ENCODE assay signal across 28 cellular contexts in the genomic region with DNA sequence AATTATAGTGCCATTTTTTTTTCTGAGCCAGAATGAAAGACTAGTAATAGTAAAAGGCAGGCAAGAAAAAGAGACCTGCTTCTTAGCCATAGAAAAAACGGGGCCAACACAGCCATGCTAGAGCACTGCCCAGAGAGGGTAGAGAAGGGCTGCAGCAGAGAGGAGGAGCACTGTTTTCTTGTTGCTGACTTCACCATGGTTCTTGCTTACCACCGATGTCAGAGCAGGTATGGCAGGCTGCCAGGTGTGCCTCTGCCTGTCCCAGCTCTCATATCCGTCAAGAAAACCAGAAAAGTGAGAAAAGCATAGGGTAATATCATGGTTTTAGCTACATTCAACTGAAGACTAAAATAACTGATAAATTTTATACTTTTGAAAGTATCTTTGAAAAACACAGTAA.
DNase-seq lines count a peak whose midpoint lies in the region; ATAC-seq and TF ChIP-seq lines count a peak whose summit lies in the region.
"Had no signal": no experiment of that assay in that cellular context is flagged by ENCODE, and none has a peak within 500 bp of the region (broad histone marks: within the 10 kb centered on the region; RNA-seq: fewer than 3 reads in every experiment).

No MANE protein-coding gene starts in this region.

- H3K27ac ChIP-seq in GM23338 (ENCODE audit: low read depth) (no peak overlapping the region), spleen (no peak overlapping the region)
- H3K27ac ChIP-seq: right lobe of liver, suprapubic skin had no signal

- no peak overlapping the region for H3K27ac Mint-ChIP-seq in activated CD8-positive, alpha-beta memory T cell treated with anti-CD3 and anti-CD28 coated beads, Interleukin-2, amount 10 ng/mL, durations not matched to agents 7 days and 5 days
- no peak overlapping the region for H3K27ac Mint-ChIP-seq in GM23338
- H3K27ac Mint-ChIP-seq: B cell; brain; stimulated activated memory B cell treated with anti-CD40 and anti-IgM and Interleukin-4, amounts not matched to agents 10 μg/mL and 1 μg/mL and 100 μg/mL, for 72 hours had no signal

- H3F3A ChIP-seq in GM23338 (replicated peaks; ENCODE audit: low read depth), result no peaks in the 10 kb centered on the region

- WGBS in spleen, 5 donors, result 70 to 81% (median 74%) methylated on average over 3 of the region's 3 CpGs

- TF ChIP-seq POLR2A in spleen (IDR thresholded peaks at IDR 0.05), result no peak

- CTCF ChIA-PET in activated CD8-positive, alpha-beta memory T cell treated with anti-CD3 and anti-CD28 coated beads, Interleukin-2, amount 10 ng/mL, durations not matched to agents 7 days and 5 days (lab: Charles Lee), result no interaction called here

- H3K27me3 ChIP-seq in GM23338 (ENCODE audit: insufficient read depth) (no peaks in the 10 kb centered on the region), spleen (replicated peaks in 1 of 7) (no peaks in the 10 kb centered on the region)
- H3K27me3 ChIP-seq: right lobe of liver, suprapubic skin had no signal

- H3K4me3 ChIP-seq in GM23338 (no peak overlapping the region), spleen (no peak overlapping the region)
- H3K4me3 ChIP-seq: right lobe of liver, suprapubic skin had no signal

- no peaks in the 10 kb centered on the region for H3K27me3 Mint-ChIP-seq in activated CD8-positive, alpha-beta memory T cell treated with anti-CD3 and anti-CD28 coated beads, Interleukin-2, amount 10 ng/mL, durations not matched to agents 7 days and 5 days
- peaks cover 3% of the 10 kb centered on the region for H3K27me3 Mint-ChIP-seq in GM23338 (ENCODE audit: insufficient read depth, low read depth, poor library complexity)
- H3K27me3 Mint-ChIP-seq: B cell; brain; stimulated activated memory B cell treated with anti-CD40 and anti-IgM and Interleukin-4, amounts not matched to agents 10 μg/mL and 1 μg/mL and 100 μg/mL, for 72 hours had no signal

- TF ChIP-seq CTCF in GM23338 (conservative IDR thresholded peaks at IDR 0.05; ENCODE audit: low read depth in 2 of 2) (no peak), spleen (IDR thresholded peaks at IDR 0.05 in 8 of 11, conservative IDR thresholded peaks at IDR 0.05 in 3 of 11) (no peak)

- H3K9me3 Mint-ChIP-seq in activated CD8-positive, alpha-beta memory T cell treated with anti-CD3 and anti-CD28 coated beads, Interleukin-2, amount 10 ng/mL, durations not matched to agents 7 days and 5 days (ENCODE audit: low read depth), result no peaks in the 10 kb centered on the region
- no peaks in the 10 kb centered on the region for H3K9me3 Mint-ChIP-seq in GM23338
- H3K9me3 Mint-ChIP-seq: brain; stimulated activated memory B cell treated with anti-CD40 and anti-IgM and Interleukin-4, amounts not matched to agents 10 μg/mL and 1 μg/mL and 100 μg/mL, for 72 hours had no signal

- no peak overlapping the region for H2AFZ ChIP-seq in GM23338

- H3K79me2 ChIP-seq in GM23338 (replicated peaks; ENCODE audit: insufficient read depth), result no peaks in the 10 kb centered on the region

- 0 out of 2 replicates have a peak, but pooled peaks cover under 1% of the 10 kb centered on the region for H3K9me2 ChIP-seq in GM23338 (ENCODE audit: insufficient read depth)

- H3K4me3 Mint-ChIP-seq in activated CD8-positive, alpha-beta memory T cell treated with anti-CD3 and anti-CD28 coated beads, Interleukin-2, amount 10 ng/mL, durations not matched to agents 7 days and 5 days, result no peak overlapping the region
- no peak overlapping the region for H3K4me3 Mint-ChIP-seq in GM23338
- H3K4me3 Mint-ChIP-seq: B cell; brain; stimulated activated memory B cell treated with anti-CD40 and anti-IgM and Interleukin-4, amounts not matched to agents 10 μg/mL and 1 μg/mL and 100 μg/mL, for 72 hours had no signal

- no peaks in the 10 kb centered on the region for H3K36me3 ChIP-seq in GM23338 (ENCODE audit: insufficient read depth)
- peaks cover 0 to 34% (median 0%) of the 10 kb centered on the region in 6 donors for H3K36me3 ChIP-seq in spleen
- H3K36me3 ChIP-seq: suprapubic skin had no signal

- intact Hi-C loops in spleen (cut with DNase I; ENCODE audit: low total_unique reads), result no loop called here

- peak; percentile 27 for DNase-seq in activated CD8-positive, alpha-beta memory T cell treated with anti-CD3 and anti-CD28 coated beads, Interleukin-2, amount 50 U/mL, for 4 hours
- DNase-seq in activated CD8-positive, alpha-beta memory T cell treated with anti-CD3 and anti-CD28 coated beads, Interleukin-2, amount 10 ng/mL, durations not matched to agents 7 days and 5 days, result no peak
- DNase-seq in GM23338 (ENCODE audit: low spot score), result no peak
- peak; percentile 79 for DNase-seq in RPMI8226
- DNase-seq in kidney tubule cell (ENCODE audit: low spot score), result peak; percentile 28
- no peak for DNase-seq in spleen
- DNase-seq in cerebellum (ENCODE audit: low spot score), result no peak
- no peak for DNase-seq in dermis blood vessel endothelial cell
- DNase-seq: activated CD8-positive, alpha-beta memory T cell treated with anti-CD3 and anti-CD28 coated beads, Interleukin-2, amount 50 U/mL, for 48 hours; activated naive CD4-positive, alpha-beta T cell treated with Interleukin-2 at 50 U/mL for 16 hours; GOT3; head of caudate nucleus; kidney glomerular epithelial cell; mammary epithelial cell; NCI-H1092 treated with DMSO at 0.1 percent for 48 hours; NCI-H1930; NCI-H2227 treated with DMSO at 0.1 percent for 48 hours; NCI-H748 treated with DMSO at 0.1 percent for 48 hours; posterior cingulate gyrus; right lobe of liver; SHP77; stimulated activated CD4-positive, alpha-beta T cell treated with anti-CD3 and anti-CD28 coated beads, Interleukin-12 subunit alpha, Interleukin-12 subunit beta, amount 100 ng/mL, for 4 hours; stimulated activated CD4-positive, alpha-beta T cell treated with anti-CD3 and anti-CD28 coated beads, Interleukin-4, amount 100 ng/mL, for 1 hour; T-helper 9 cell had no signal

- no peaks in the 10 kb centered on the region for H3K9me3 ChIP-seq in spleen
- H3K9me3 ChIP-seq: right lobe of liver, suprapubic skin had no signal

- H3K4me2 ChIP-seq in GM23338, result no peak overlapping the region

- H3K4me1 ChIP-seq in GM23338 (ENCODE audit: insufficient read depth) (peaks cover 11% of the 10 kb centered on the region; the same call in 1 of the 2 replicates), spleen (peaks cover 0 to 5% (median 0%) of the 10 kb centered on the region in 6 donors)
- H3K4me1 ChIP-seq: right lobe of liver, suprapubic skin had no signal

- peaks cover 14% of the 10 kb centered on the region for H3K36me3 Mint-ChIP-seq in activated CD8-positive, alpha-beta memory T cell treated with anti-CD3 and anti-CD28 coated beads, Interleukin-2, amount 10 ng/mL, durations not matched to agents 7 days and 5 days
- H3K36me3 Mint-ChIP-seq in GM23338 (ENCODE audit: low read depth), result no peaks in the 10 kb centered on the region

- H4K20me1 ChIP-seq in GM23338 (replicated peaks; ENCODE audit: insufficient read depth), result no peaks in the 10 kb centered on the region

- peaks cover 3% of the 10 kb centered on the region for H3K4me1 Mint-ChIP-seq in activated CD8-positive, alpha-beta memory T cell treated with anti-CD3 and anti-CD28 coated beads, Interleukin-2, amount 10 ng/mL, durations not matched to agents 7 days and 5 days
- H3K4me1 Mint-ChIP-seq in GM23338, result peaks cover 19% of the 10 kb centered on the region
- H3K4me1 Mint-ChIP-seq: brain had no signal

- no peak for ATAC-seq in activated CD8-positive, alpha-beta memory T cell treated with anti-CD3 and anti-CD28 coated beads, Interleukin-2, amount 10 ng/mL, durations not matched to agents 7 days and 5 days
- ATAC-seq in GM23338, result peak; percentile 50
- ATAC-seq: right lobe of liver; stimulated activated memory B cell treated with anti-CD40 and anti-IgM and Interleukin-4, amounts not matched to agents 10 μg/mL and 1 μg/mL and 100 μg/mL, for 72 hours had no signal

TF ChIP-seq in GM23338, 12 proteins besides CTCF, POLR2A, EP300 and RAD21 (continues in another document):
- TF ChIP-seq NANOG (IDR thresholded peaks at IDR 0.05; ENCODE audit: borderline replicate concordance) (no peak), ZNF114 (CRISPR knock-in tag; IDR thresholded peaks at IDR 0.05) (no peak), REST (IDR thresholded peaks at IDR 0.05; ENCODE audit: unreplicated experiment) (no peak), CREB1 (CRISPR knock-in tag; IDR thresholded peaks at IDR 0.05; ENCODE audit: low read depth) (no peak)
- TF ChIP-seq, protein P1, sequence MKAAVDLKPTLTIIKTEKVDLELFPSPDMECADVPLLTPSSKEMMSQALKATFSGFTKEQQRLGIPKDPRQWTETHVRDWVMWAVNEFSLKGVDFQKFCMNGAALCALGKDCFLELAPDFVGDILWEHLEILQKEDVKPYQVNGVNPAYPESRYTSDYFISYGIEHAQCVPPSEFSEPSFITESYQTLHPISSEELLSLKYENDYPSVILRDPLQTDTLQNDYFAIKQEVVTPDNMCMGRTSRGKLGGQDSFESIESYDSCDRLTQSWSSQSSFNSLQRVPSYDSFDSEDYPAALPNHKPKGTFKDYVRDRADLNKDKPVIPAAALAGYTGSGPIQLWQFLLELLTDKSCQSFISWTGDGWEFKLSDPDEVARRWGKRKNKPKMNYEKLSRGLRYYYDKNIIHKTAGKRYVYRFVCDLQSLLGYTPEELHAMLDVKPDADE (IDR thresholded peaks at IDR 0.05), result no peak

Comparison
In these comparisons a context has a peak if more than half of its experiments do, and no peak if none do; other contexts are left out.
1. DNase-seq: peak in activated CD8-positive, alpha-beta memory T cell treated with anti-CD3 and anti-CD28 coated beads, Interleukin-2, amount 50 U/mL, for 4 hours (single experiment), RPMI8226 (single experiment) and kidney tubule cell (single experiment); none in activated CD8-positive, alpha-beta memory T cell treated with anti-CD3 and anti-CD28 coated beads, Interleukin-2, amount 10 ng/mL, durations not matched to agents 7 days and 5 days (single experiment), GM23338 (single experiment), spleen (single experiment), cerebellum (single experiment) and dermis blood vessel endothelial cell (single experiment).